In the genomic region with DNA sequence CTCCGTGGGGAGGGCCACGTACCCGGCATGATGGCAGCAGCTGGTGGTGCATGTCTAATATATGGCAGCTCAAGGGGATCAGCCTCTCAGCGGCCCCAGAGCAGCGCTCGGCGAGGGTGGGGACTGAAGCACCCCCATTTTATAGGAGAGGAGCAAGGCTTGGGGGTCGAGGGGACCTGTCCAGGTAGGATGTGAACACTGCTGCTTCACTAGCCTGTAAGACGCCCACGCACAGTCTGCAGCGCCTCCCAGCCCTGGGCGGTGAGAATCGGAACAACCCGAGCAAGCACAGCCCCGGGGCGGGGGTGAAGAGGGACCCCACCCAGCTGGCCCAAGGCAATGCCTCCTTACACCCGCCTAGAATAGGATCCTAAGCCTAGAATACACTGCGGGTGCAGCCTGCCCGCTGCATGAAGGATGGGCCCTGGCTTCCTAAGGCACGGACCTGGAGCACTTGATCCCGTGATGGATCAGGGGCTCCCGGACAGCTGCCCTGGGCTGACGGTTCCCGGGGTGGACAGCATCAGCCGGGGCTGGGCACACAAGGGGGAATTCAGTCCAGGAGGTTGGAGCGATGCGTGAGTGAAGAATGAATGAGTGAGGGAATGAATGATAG, we compare ENCODE assay signal across 12 cellular contexts. TPM values are rescaled to one million over a fixed set of nuclear protein-coding genes. Genes with fewer than 3 reads are reported as not detected.
DNase-seq lines count a peak whose midpoint lies in the region; ATAC-seq, FAIRE-seq and TF ChIP-seq lines count a peak whose summit lies in the region.
"Had no signal": no experiment of that assay in that cellular context is flagged by ENCODE, and none has a peak within 500 bp of the region (broad histone marks: within the 10 kb centered on the region; RNA-seq: fewer than 3 reads in every experiment).

No MANE protein-coding gene starts in this region.

- no peak overlapping the region for H3K4me2 ChIP-seq in GM12878 (ENCODE audit: control insufficient read depth, insufficient read depth)

- TF ChIP-seq EP300 in GM12878 (IDR thresholded peaks at IDR 0.05; ENCODE audit: borderline replicate concordance in 1 of 2, control insufficient read depth in 1 of 2, low read depth in 2 of 2, low read length in 2 of 2) = no peak

- no peak overlapping the region for H2AFZ ChIP-seq in GM12878 (ENCODE audit: control insufficient read depth, low read depth, low read length)

- in situ Hi-C loops in GM12878 (cut with MboI) = no loop called here

- H3K79me2 ChIP-seq in GM12878 (ENCODE audit: control insufficient read depth, insufficient read depth, low read length) = no peaks in the 10 kb centered on the region

- POLR2A ChIA-PET in AG04450 (lab: Yijun Ruan, JAX) (no interaction called here), GM12878 (lab: Charles Lee) (no interaction called here)

- peaks cover 19% of the 10 kb centered on the region for H3K9me3 ChIP-seq in AG04450 (ENCODE audit: control insufficient read depth, insufficient read depth, low read length)
- no peaks in the 10 kb centered on the region for H3K9me3 ChIP-seq in GM12878 (replicated peaks; ENCODE audit: control insufficient read depth, insufficient read depth, low read length)
- H3K9me3 ChIP-seq: transverse colon had no signal

- TF ChIP-seq RAD21 in GM12878 (IDR thresholded peaks at IDR 0.05; ENCODE audit: insufficient read depth, low read depth, low read length) = no peak

- no TSS peak for BruUV-seq in GM12878 (replicated peaks; lab: Mats Ljungman, UMichigan)

- ATAC-seq in GM12878 = peak; percentile 58; the same call in 2 of the 3 replicates
- no peak for ATAC-seq in HG03432 (IDR thresholded peaks at IDR 0.05; ENCODE audit: unreplicated experiment)
- no peak for ATAC-seq in GM21447 (IDR thresholded peaks at IDR 0.05; ENCODE audit: unreplicated experiment)
- ATAC-seq in GM18520 (IDR thresholded peaks at IDR 0.05; ENCODE audit: unreplicated experiment) = no peak
- ATAC-seq: effector memory CD8-positive, alpha-beta T cell had no signal

- H3K9ac ChIP-seq in GM12878 (ENCODE audit: control insufficient read depth, insufficient read depth, low read length) = no peak overlapping the region

- WGBS in GM12878 (ENCODE audit: insufficient coverage, insufficient replicate concordance, low lambda C conversion rate, missing lambda C conversion rate) = 30% methylated on average over 26 of the region's 27 CpGs

- DNase-seq in AG04450 (ENCODE audit: low read depth, low spot score) (no peak), GM12878 (ENCODE audit: low read depth, low spot score) (no peak), left kidney (ENCODE audit: low read depth, low spot score) (peak; percentile 70)
- DNase-seq in activated CD4-positive, alpha-beta T cell treated with anti-CD3 and anti-CD28 coated beads for 4 hours = no peak
- DNase-seq: effector memory CD8-positive, alpha-beta T cell; NCI-H187; transverse colon had no signal

- no peaks in the 10 kb centered on the region for H3K36me3 ChIP-seq in GM12878 (ENCODE audit: control insufficient read depth in 2 of 2, insufficient read depth in 2 of 2, low read length in 1 of 2)
- H3K36me3 ChIP-seq: transverse colon had no signal

- TF ChIP-seq CTCF in AG04450 (IDR thresholded peaks at IDR 0.05; ENCODE audit: low read depth, low read length) (0 out of 2 replicates have a peak, but pooled peaks have one; percentile 14), GM12872 (IDR thresholded peaks at IDR 0.05; ENCODE audit: insufficient read depth, low read depth, low read length) (peak; percentile 34), GM12878 (IDR thresholded peaks at IDR 0.05 in 2 of 3, conservative IDR thresholded peaks at IDR 0.05 in 1 of 3; ENCODE audit: control insufficient read depth in 2 of 3, extremely low read depth in 1 of 3, insufficient read depth in 1 of 3, low read depth in 3 of 3, low read length in 3 of 3) (peak; percentile 15 to 29 (median 18); a peak in 3 of 6 replicates)

- no peak for TF ChIP-seq POLR2A in GM12878 (IDR thresholded peaks at IDR 0.05; ENCODE audit: low read depth, low read length)

- H3K27ac ChIP-seq in AG04450 (ENCODE audit: low read depth, low read length) (no peak overlapping the region), GM12878 (ENCODE audit: control insufficient read depth, insufficient read depth) (no peak overlapping the region)
- H3K27ac ChIP-seq: transverse colon had no signal

- RAD21 ChIA-PET in GM12878 (lab: Charles Lee; ENCODE audit: unreplicated experiment) = no interaction called here

- CTCF ChIA-PET in AG04450 (lab: Charles Lee) (no interaction called here), GM12878 (lab: Yijun Ruan, JAX) (no interaction called here)

- SMC1A ChIA-PET in GM12878 (lab: Charles Lee; ENCODE audit: uncharacterized antibody, unreplicated experiment) = no interaction called here

- no peaks in the 10 kb centered on the region for H3K27me3 ChIP-seq in AG04450 (ENCODE audit: control insufficient read depth, insufficient read depth, low read length)
- H3K27me3 ChIP-seq in GM12878 (replicated peaks in 1 of 2; ENCODE audit: control insufficient read depth in 2 of 2, insufficient read depth in 2 of 2, low read length in 1 of 2) = no peaks in the 10 kb centered on the region

- H3K4me1 ChIP-seq in GM12878 (ENCODE audit: control insufficient read depth, insufficient read depth, low read length) = no peaks in the 10 kb centered on the region
- H3K4me1 ChIP-seq: transverse colon had no signal

- H3K4me3 ChIP-seq in AG04450 (ENCODE audit: low read depth, low read length) (no peak overlapping the region), GM12878 (no peak overlapping the region)
- H3K4me3 ChIP-seq: transverse colon had no signal

- no peak for FAIRE-seq in GM12878 (lab: Jason Lieb, UNC)
- FAIRE-seq: G401.6 had no signal

- intact Hi-C loops in GM12878 (cut with micrococcal nuclease; ENCODE audit: unreplicated experiment) = no loop called here

- no peaks in the 10 kb centered on the region for H4K20me1 ChIP-seq in GM12878 (ENCODE audit: control insufficient read depth, insufficient read depth)

TF ChIP-seq in GM12878, 131 proteins besides CTCF, POLR2A, EP300 and RAD21:
- TF ChIP-seq CEBPB (IDR thresholded peaks at IDR 0.05; ENCODE audit: borderline replicate concordance in 1 of 2, low read depth in 2 of 2, low read length in 2 of 2) (no peak), EGR1 (IDR thresholded peaks at IDR 0.05; ENCODE audit: borderline replicate concordance in 1 of 2, low read depth in 2 of 2, low read length in 2 of 2) (peak; percentile 17 to 84)

RNA-seq across cellular contexts. Expression of a gene that starts 17.6 kb away (rescaled TPM):
- polyA plus RNA-seq in AG04450 (2011; rRNA removed) = not detected in 2 replicates
- not detected in 2 replicates for polyA minus RNA-seq in AG04450 (2011; rRNA and poly(A)+ RNA removed)
- not detected in 2 replicates for total RNA-seq in GM12878 (2013; cell fraction: nucleolus; rRNA removed)
- not detected in 2 replicates for total RNA-seq in GM12878 (2014; rRNA removed)
- total RNA-seq in GM12878 (2014; rRNA removed; fragmentation: Illumina TruSeq; extraction: Trizol) = not detected in 2 replicates
- total RNA-seq in GM12878 (2021) = 0.11 and 0.15 TPM in 2 replicates
- not detected for polyA plus RNA-seq in GM12878 (2011; ENCODE audit: low read depth)
- polyA plus RNA-seq in GM12878 (2011; rRNA removed) = not detected in 2 replicates
- polyA plus RNA-seq in GM12878 (2011; cell fraction: cytosol; rRNA removed) = not detected in 2 replicates
- polyA plus RNA-seq in GM12878 (2011; cell fraction: nucleus; rRNA removed) = not detected in 2 replicates
- not detected in 2 replicates for polyA plus RNA-seq in GM12878 (2012)
- polyA plus RNA-seq in GM12878 (2014; fragmentation: Illumina TruSeq; extraction: Trizol) = not detected in 2 replicates
- polyA plus RNA-seq in GM12878 (2014; fragmentation: Nextera tagmentation; extraction: Ambion mirVana) = not detected
- not detected in 2 replicates for polyA plus RNA-seq in GM12878 (2014; rRNA removed)
- not detected for polyA plus RNA-seq in GM12878 (2016; fragmentation: Nextera tagmentation; extraction: Ambion mirVana)
- polyA minus RNA-seq in GM12878 (2011; rRNA and poly(A)+ RNA removed) = not detected in 2 replicates
- polyA minus RNA-seq in GM12878 (2011; cell fraction: cytosol; rRNA and poly(A)+ RNA removed) = not detected in 2 replicates
- not detected in 2 replicates for polyA minus RNA-seq in GM12878 (2011; cell fraction: nucleus; rRNA and poly(A)+ RNA removed)
